24 cellular contexts compared by ENCODE assay signal in genomic region chr4:96355414-96355813, GRCh38.
"Had no signal": no experiment of that assay in that cellular context is flagged by ENCODE, and none has a peak within 500 bp of the region (broad histone marks: within the 10 kb centered on the region; RNA-seq: fewer than 3 reads in every experiment).

No MANE protein-coding gene starts in this region.

- DNase-seq: IMR-90; Karpas-422; KG1; MM.1S; NCI-H1105; NCI-H1417; NCI-H1436 treated with DMSO at 0.1 percent for 48 hours; NCI-H1694; NCI-H187 treated with DMSO at 0.1 percent for 48 hours; NCI-H2029 treated with DMSO at 0.1 percent for 48 hours; NCI-H2107; NCI-H2227 treated with DMSO at 0.1 percent for 48 hours; NCI-H524 treated with DMSO at 0.1 percent for 48 hours; NCI-H69; NCI-H774; NK-92 treated with Interleukin-12 subunit alpha and Interleukin-12 subunit beta, amount 100 ng/mL, for 24 hours; PC-3; SHP77; SK-N-SH; SW 1271; T-cell had no signal

- H3K27me3 Mint-ChIP-seq: T-cell had no signal

- H3K27ac Mint-ChIP-seq: T-cell had no signal

- H3K4me1 Mint-ChIP-seq: T-cell had no signal

- H3K36me3 Mint-ChIP-seq: T-cell had no signal

- ATAC-seq: HepG2, Panc1, PC-3, T-cell had no signal

- H3K9me3 ChIP-seq: SK-N-SH had no signal

- H3K9ac ChIP-seq: SK-N-SH had no signal

- H3K27ac ChIP-seq: RWPE1 had no signal

- H3K4me3 Mint-ChIP-seq: T-cell had no signal

- H3K4me2 ChIP-seq: SK-N-SH had no signal
